Comparison of ENCODE assay signal across 8 cellular contexts in the genomic region with DNA sequence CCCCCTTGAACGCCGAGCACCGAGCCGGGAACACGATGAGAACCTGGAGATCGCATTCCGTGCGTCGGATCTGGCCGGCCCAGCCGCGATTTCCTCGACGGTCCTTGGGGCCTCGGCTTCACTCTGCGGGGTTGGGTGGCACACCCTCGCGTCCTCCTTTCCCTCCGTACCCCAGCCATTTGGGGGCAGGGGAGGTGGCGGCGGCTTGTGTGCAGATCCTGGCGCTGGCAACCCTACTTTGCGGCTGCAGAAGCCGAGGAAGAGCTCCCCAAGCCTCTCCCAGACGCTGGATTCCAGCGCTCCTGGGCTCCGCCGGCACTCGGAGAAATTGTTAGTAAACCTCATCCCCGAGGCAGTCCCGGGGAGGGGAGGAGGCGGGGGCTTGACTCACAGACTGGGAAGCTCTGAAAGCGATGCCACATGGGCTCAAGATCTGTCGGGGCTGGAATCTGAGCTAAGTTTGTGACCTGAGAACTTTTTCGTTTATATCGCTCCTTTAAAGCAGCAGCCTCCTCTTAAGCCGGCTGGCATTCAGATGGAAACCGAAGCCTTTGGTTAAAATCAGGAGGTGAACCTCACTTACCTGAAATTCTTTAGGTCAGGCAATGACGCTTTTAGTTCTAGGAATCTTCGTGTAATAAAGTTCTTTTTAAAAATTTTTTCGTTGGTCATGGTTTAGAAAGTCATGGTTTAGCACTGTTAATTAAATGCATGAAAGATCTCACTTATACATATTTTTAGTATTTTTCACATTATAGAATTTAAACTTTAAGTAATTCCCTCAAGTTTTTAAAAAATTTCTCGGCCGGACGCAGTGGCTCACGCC. TPM values are rescaled to one million over a fixed set of nuclear protein-coding genes. Genes with fewer than 3 reads are reported as not detected.
DNase-seq lines count a peak whose midpoint lies in the region; ATAC-seq, FAIRE-seq and TF ChIP-seq lines count a peak whose summit lies in the region.

No MANE protein-coding gene starts in this region.

- no peaks in the 10 kb centered on the region for H3K27me3 Mint-ChIP-seq in CD14-positive monocyte (ENCODE audit: low read depth in 3 of 3)

- no peaks in the 10 kb centered on the region for H3K27me3 ChIP-seq in bronchial epithelial cell (ENCODE audit: control insufficient read depth, insufficient read depth, low read length)

- H3K4me3 Mint-ChIP-seq in CD14-positive monocyte = peak overlapping the region; percentile 93 to 95

- H3K4me3 ChIP-seq in bronchial epithelial cell (ENCODE audit: low read depth, low read length) (peak overlapping the region; percentile 70), skeletal muscle cell (ENCODE audit: low read depth, low read length) (peak overlapping the region; percentile 74)

- peak; percentile 18 for ATAC-seq in GM19025 (IDR thresholded peaks at IDR 0.05; ENCODE audit: low read depth, unreplicated experiment)
- ATAC-seq in HG03342 (IDR thresholded peaks at IDR 0.05; ENCODE audit: unreplicated experiment) = peak; percentile 3
- ATAC-seq in HG03457 (IDR thresholded peaks at IDR 0.05; ENCODE audit: unreplicated experiment) = no peak

- intact Hi-C loops in CD14-positive monocyte (cut with micrococcal nuclease) = loop anchor here (2.0 to 5.0 kb wide), 4 partner anchors 13 to 76 kb away; no protein-coding TSS in a partner anchor

- FAIRE-seq in bronchial epithelial cell (lab: Jason Lieb, UNC) = no peak

- H3K9me3 Mint-ChIP-seq in CD14-positive monocyte = no peaks in the 10 kb centered on the region

- H3K36me3 ChIP-seq in bronchial epithelial cell (ENCODE audit: control insufficient read depth, insufficient read depth, low read length) = no peaks in the 10 kb centered on the region

- peak; percentile 82 for DNase-seq in CD14-positive monocyte (ENCODE audit: low spot score)
- peak in 3 of 5 donors; percentile 3 to 10 (median 5) for DNase-seq in T-helper 1 cell
- DNase-seq in bronchial epithelial cell (ENCODE audit: low read depth) = peak; percentile 86
- peak; percentile 83 for DNase-seq in iPS-NIHi11 (ENCODE audit: low spot score)
- DNase-seq in skeletal muscle cell (ENCODE audit: low read depth) = peak; percentile 80

- H3K4me1 Mint-ChIP-seq in CD14-positive monocyte = peaks cover 59% of the 10 kb centered on the region

- H3K27ac Mint-ChIP-seq in CD14-positive monocyte = peak overlapping the region; percentile 90 to 94 (median 92)

- TF ChIP-seq CTCF in CD14-positive monocyte (IDR thresholded peaks at IDR 0.05) = no peak
- no peak for TF ChIP-seq CTCF in bronchial epithelial cell (IDR thresholded peaks at IDR 0.05; ENCODE audit: insufficient read depth, low read length, severe bottlenecking)

- peaks cover 12 to 15% of the 10 kb centered on the region in 2 donors for H3K36me3 Mint-ChIP-seq in CD14-positive monocyte

RNA-seq across cellular contexts. Expression of a gene that starts 0.8 kb away (rescaled TPM):
- polyA plus RNA-seq in CD14-positive monocyte = 10 to 100 TPM; 28.4 to 36.5 TPM
- 56.6 and 100 TPM in 2 replicates for total RNA-seq in bronchial epithelial cell

Comparison
In these comparisons a context has a peak if more than half of its experiments do, and no peak if none do; other contexts are left out.
1. DNase-seq: peak in every context shown above with its lines; median percentile 86 in bronchial epithelial cell; 83 in iPS-NIHi11; 82 in CD14-positive monocyte; 80 in skeletal muscle cell; 5 in T-helper 1 cell.